In the genomic region with DNA sequence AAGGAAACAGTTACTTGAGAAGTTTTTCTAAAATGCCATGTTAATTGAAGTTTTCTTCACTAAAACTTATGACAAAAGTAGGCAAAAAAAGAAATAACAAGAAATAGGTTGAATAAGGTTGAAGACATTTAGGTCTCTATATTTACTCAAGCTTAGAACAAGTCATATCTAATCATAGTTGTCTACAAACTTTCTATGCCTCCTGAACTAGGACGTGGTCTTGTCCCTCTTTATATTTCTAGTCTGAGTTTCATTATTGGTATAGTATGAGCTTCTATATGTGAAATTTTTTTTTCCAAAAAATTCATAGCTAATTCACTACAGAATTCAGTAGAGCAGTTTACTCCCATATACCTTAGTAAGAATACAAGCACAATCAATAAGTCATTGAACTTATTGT, we compare ENCODE assay signal across 22 cellular contexts.
DNase-seq lines count a peak whose midpoint lies in the region; ATAC-seq, FAIRE-seq and TF ChIP-seq lines count a peak whose summit lies in the region.
"Had no signal": no experiment of that assay in that cellular context is flagged by ENCODE, and none has a peak within 500 bp of the region (broad histone marks: within the 10 kb centered on the region; RNA-seq: fewer than 3 reads in every experiment).

No MANE protein-coding gene starts in this region.

- no peaks in the 10 kb centered on the region for H3K9me3 ChIP-seq in MM.1S (replicated peaks; ENCODE audit: insufficient read depth, low read length)
- no peaks in the 10 kb centered on the region for H3K9me3 ChIP-seq in astrocyte (ENCODE audit: insufficient read depth, low read depth, low read length)
- H3K9me3 ChIP-seq: A549, Caco-2 had no signal

- H3K9me2 ChIP-seq in MM.1S (replicated peaks; ENCODE audit: insufficient read depth, low read length) = no peaks in the 10 kb centered on the region

- no peaks in the 10 kb centered on the region for H3K36me3 ChIP-seq in MM.1S (replicated peaks; ENCODE audit: insufficient read depth, low read length)
- H3K36me3 ChIP-seq in astrocyte (ENCODE audit: insufficient read depth, low read length) = no peaks in the 10 kb centered on the region

- TF ChIP-seq CTCF in MM.1S (IDR thresholded peaks at IDR 0.05; ENCODE audit: low read length) (no peak), astrocyte (IDR thresholded peaks at IDR 0.05; ENCODE audit: insufficient read depth, low read depth, low read length) (no peak)

- H3K27ac Mint-ChIP-seq in astrocyte (ENCODE audit: unreplicated experiment) = no peak overlapping the region
- H3K27ac Mint-ChIP-seq: CD4-positive, alpha-beta T cell; HFFc6 had no signal

- DNase-seq in H54 (ENCODE audit: insufficient read length, low spot score) (no peak), MM.1S (no peak), astrocyte (ENCODE audit: low read depth) (no peak), mucosa of gallbladder (ENCODE audit: low spot score) (no peak), retina (no peak)
- DNase-seq: AML-193; Caco-2; CD4-positive, alpha-beta T cell; DMS153; DMS79; GDM1; HFFc6; KG1 had no signal

- no peaks in the 10 kb centered on the region for H4K20me1 ChIP-seq in MM.1S (ENCODE audit: insufficient read depth, low read length)
- no peaks in the 10 kb centered on the region for H4K20me1 ChIP-seq in astrocyte (ENCODE audit: insufficient read depth, low read length)

- no peaks in the 10 kb centered on the region for H3K36me3 Mint-ChIP-seq in astrocyte (ENCODE audit: low read depth, unreplicated experiment)

- no peak for TF ChIP-seq POLR2A in H54 (IDR thresholded peaks at IDR 0.05; ENCODE audit: low read depth, low read length)

- no peaks in the 10 kb centered on the region for H3K27me3 ChIP-seq in MM.1S (replicated peaks; ENCODE audit: insufficient read depth, low read length)
- no peaks in the 10 kb centered on the region for H3K27me3 ChIP-seq in astrocyte (ENCODE audit: insufficient read depth, low read length)

- H3K27me3 Mint-ChIP-seq in astrocyte (ENCODE audit: low read depth, unreplicated experiment) = no peaks in the 10 kb centered on the region
- H3K27me3 Mint-ChIP-seq: CD4-positive, alpha-beta T cell had no signal

- peak overlapping the region; percentile 68; the same call in 1 of the 2 replicates for H3K4me2 ChIP-seq in MM.1S (ENCODE audit: low read depth, low read length)
- H3K4me2 ChIP-seq in astrocyte (ENCODE audit: low read length) = no peak overlapping the region
- H3K4me2 ChIP-seq: A549 had no signal

- FAIRE-seq in H54 (lab: Jason Lieb, UNC) (peak; percentile 71), astrocyte (lab: Jason Lieb, UNC) (peak; percentile 9)
- FAIRE-seq: A549, GM12892, GM18507 had no signal

- H3K9me3 Mint-ChIP-seq in astrocyte (ENCODE audit: unreplicated experiment) = no peaks in the 10 kb centered on the region
- H3K9me3 Mint-ChIP-seq: CD4-positive, alpha-beta T cell; HFFc6 had no signal

- H3K4me3 ChIP-seq in MM.1S (ENCODE audit: low read length) (no peak overlapping the region), astrocyte (ENCODE audit: insufficient read depth, low read depth, low read length) (no peak overlapping the region)
- H3K4me3 ChIP-seq: A549 had no signal

- H3K4me1 ChIP-seq in MM.1S (ENCODE audit: low read length) (peaks cover 11% of the 10 kb centered on the region; the same call in 1 of the 2 replicates), astrocyte (ENCODE audit: insufficient read depth, low read length) (no peaks in the 10 kb centered on the region)
- H3K4me1 ChIP-seq: A549, Caco-2 had no signal

- H3K27ac ChIP-seq in MM.1S (ENCODE audit: low read length) (peak overlapping the region; percentile 51; the same call in 1 of the 2 replicates), astrocyte (ENCODE audit: low read depth, low read length) (no peak overlapping the region)
- H3K27ac ChIP-seq: 22Rv1, A549, C4-2B had no signal

- no peak overlapping the region for H3K4me3 Mint-ChIP-seq in astrocyte (ENCODE audit: unreplicated experiment)
- H3K4me3 Mint-ChIP-seq: CD4-positive, alpha-beta T cell; HFFc6 had no signal

- no peak overlapping the region for H3K9ac ChIP-seq in MM.1S (ENCODE audit: low read length)
- no peak overlapping the region for H3K9ac ChIP-seq in astrocyte (ENCODE audit: low read length)

- H3K79me2 ChIP-seq in MM.1S (ENCODE audit: low read length) = no peaks in the 10 kb centered on the region
- H3K79me2 ChIP-seq in astrocyte (ENCODE audit: insufficient read depth, low read length) = no peaks in the 10 kb centered on the region

- peaks cover 9% of the 10 kb centered on the region; the same call in 1 of the 2 replicates for H3F3A ChIP-seq in MM.1S (ENCODE audit: insufficient read depth, low read length)

- H3K4me1 Mint-ChIP-seq in astrocyte (ENCODE audit: low read depth, unreplicated experiment) = no peaks in the 10 kb centered on the region

- ATAC-seq in GM18519 (IDR thresholded peaks at IDR 0.05; ENCODE audit: low FRiP score, unreplicated experiment) (peak; percentile 63), GM18861 (IDR thresholded peaks at IDR 0.05; ENCODE audit: unreplicated experiment) (no peak), GM21367 (IDR thresholded peaks at IDR 0.05; ENCODE audit: unreplicated experiment) (no peak)
- ATAC-seq: A549, HCT116 had no signal

- H2AFZ ChIP-seq in MM.1S (ENCODE audit: low read length) (0 out of 2 replicates have a peak overlapping the region, but pooled peaks have one; percentile 77), astrocyte (ENCODE audit: low read depth, low read length) (no peak overlapping the region)
